ENCODE assay signal across 14 cellular contexts in genomic region chr11:128626913-128627665, GRCh38. TPM values are rescaled to one million over a fixed set of nuclear protein-coding genes. Genes with fewer than 3 reads are reported as not detected.
DNase-seq lines count a peak whose midpoint lies in the region; ATAC-seq lines count a peak whose summit lies in the region.
"Had no signal": no experiment of that assay in that cellular context is flagged by ENCODE, and none has a peak within 500 bp of the region (broad histone marks: within the 10 kb centered on the region; RNA-seq: fewer than 3 reads in every experiment).

No MANE protein-coding gene starts in this region.

- H3K4me1 Mint-ChIP-seq in activated T-cell treated with anti-CD3 and anti-CD28 coated beads, Interleukin-2, amount 50 U/mL, for 4 hours (ENCODE audit: low read depth) = peaks cover 97% of the 10 kb centered on the region
- H3K4me1 Mint-ChIP-seq in T-cell = peaks cover 95 to 100% (median 99%) of the 10 kb centered on the region in 3 donors
- H3K4me1 Mint-ChIP-seq in stimulated activated naive CD8-positive, alpha-beta T cell treated with anti-CD3 and anti-CD28 coated beads, Interleukin-15, amount 100 ng/mL, for 72 hours = peaks cover 100% of the 10 kb centered on the region

- CTCF ChIA-PET in T-cell (lab: Charles Lee) = interaction anchor here (0.6 to 7.2 kb wide), 10 partner anchors 21 to 469 kb away, joined by 3 to 109 read pairs (median 9); no protein-coding TSS in a partner anchor

- H3K9me3 Mint-ChIP-seq in activated T-cell treated with anti-CD3 and anti-CD28 coated beads, Interleukin-2, amount 50 U/mL, for 4 hours = no peaks in the 10 kb centered on the region
- no peaks in the 10 kb centered on the region for H3K9me3 Mint-ChIP-seq in T-cell
- no peaks in the 10 kb centered on the region for H3K9me3 Mint-ChIP-seq in stimulated activated naive CD8-positive, alpha-beta T cell treated with anti-CD3 and anti-CD28 coated beads, Interleukin-15, amount 100 ng/mL, for 72 hours

- H3K4me3 Mint-ChIP-seq in activated T-cell treated with anti-CD3 and anti-CD28 coated beads, Interleukin-2, amount 50 U/mL, for 4 hours = peak overlapping the region; percentile 33
- H3K4me3 Mint-ChIP-seq in T-cell = peak overlapping the region in 1 of 3 donors; percentile 70
- H3K4me3 Mint-ChIP-seq in stimulated activated naive CD8-positive, alpha-beta T cell treated with anti-CD3 and anti-CD28 coated beads, Interleukin-15, amount 100 ng/mL, for 72 hours = peak overlapping the region; percentile 84 to 93

- no peaks in the 10 kb centered on the region for H3K36me3 Mint-ChIP-seq in activated T-cell treated with anti-CD3 and anti-CD28 coated beads, Interleukin-2, amount 50 U/mL, for 4 hours (ENCODE audit: insufficient read depth)
- no peaks in the 10 kb centered on the region for H3K36me3 Mint-ChIP-seq in T-cell

- peak overlapping the region; percentile 99 to 100 for H3K27ac Mint-ChIP-seq in T-cell
- H3K27ac Mint-ChIP-seq in stimulated activated naive CD8-positive, alpha-beta T cell treated with anti-CD3 and anti-CD28 coated beads, Interleukin-15, amount 100 ng/mL, for 72 hours = peak overlapping the region; percentile 87 to 99

- POLR2A ChIA-PET in T-cell (lab: Charles Lee) = interaction anchor here (0.6 to 1.3 kb wide), 2 partner anchors 104 to 167 kb away, joined by 3 to 5 read pairs; no protein-coding TSS in a partner anchor

- no peaks in the 10 kb centered on the region for H3K27me3 Mint-ChIP-seq in activated T-cell treated with anti-CD3 and anti-CD28 coated beads, Interleukin-2, amount 50 U/mL, for 4 hours (ENCODE audit: low read depth)
- H3K27me3 Mint-ChIP-seq in T-cell = peaks cover 0 to 1% of the 10 kb centered on the region in 2 donors
- no peaks in the 10 kb centered on the region for H3K27me3 Mint-ChIP-seq in stimulated activated naive CD8-positive, alpha-beta T cell treated with anti-CD3 and anti-CD28 coated beads, Interleukin-15, amount 100 ng/mL, for 72 hours

- ATAC-seq in activated T-cell treated with anti-CD3 and anti-CD28 coated beads, Interleukin-2, amount 50 U/mL, for 4 hours = no peak
- no peak for ATAC-seq in T-cell (replicated peaks in 1 of 4)
- ATAC-seq in stimulated activated naive CD8-positive, alpha-beta T cell treated with anti-CD3 and anti-CD28 coated beads, Interleukin-15, amount 100 ng/mL, for 72 hours = no peak
- ATAC-seq: left lobe of liver had no signal

- no peak for DNase-seq in activated T-cell treated with anti-CD3 and anti-CD28 coated beads, Interleukin-2, amount 50 U/mL, for 4 hours
- DNase-seq in activated T-cell treated with anti-CD3 and anti-CD28 coated beads, Interleukin-2, amount 50 U/mL, for 48 hours = no peak
- DNase-seq in T-cell (no peak), islet precursor cell (peak; percentile 9), globus pallidus (ENCODE audit: low spot score) (no peak), activated gamma-delta T cell (lab: John Stamatoyannopoulos, UW) (no peak)
- no peak for DNase-seq in stimulated activated naive CD8-positive, alpha-beta T cell treated with anti-CD3 and anti-CD28 coated beads, Interleukin-15, amount 100 ng/mL, for 72 hours
- no peak for DNase-seq in activated effector memory CD4-positive, alpha-beta T cell treated with Interleukin-2 at 50 U/mL for 16 hours
- DNase-seq: GOT3; hippocampal formation; NCI-H2171 treated with DMSO at 0.1 percent for 48 hours; retina; stimulated activated CD4-positive, alpha-beta T cell treated with anti-CD3 and anti-CD28 coated beads, Interleukin-2, amount 100 ng/mL, for 24 hours had no signal

RNA-seq across cellular contexts. Expression of gene ETS1, which starts 39.7 kb away (rescaled TPM):
- 100 to 1,000 TPM; 246 to 299 (median 258) TPM for total RNA-seq in activated T-cell treated with anti-CD3 and anti-CD28 coated beads, Interleukin-2, amount 50 U/mL, for 4 hours
- total RNA-seq in T-cell = 1,000 to 10,000 TPM in 1 of 5 donors, 100 to 1,000 TPM in 4; 773 to 1,065 (median 854) TPM
